In genomic region chr21:29664615-29665014, GRCh38 we compare ENCODE assay signal across 25 cellular contexts.
"Had no signal": no experiment of that assay in that cellular context is flagged by ENCODE, and none has a peak within 500 bp of the region (broad histone marks: within the 10 kb centered on the region; RNA-seq: fewer than 3 reads in every experiment).

No MANE protein-coding gene starts in this region.

- DNase-seq: effector CD8-positive, alpha-beta T cell; endodermal cell; foreskin keratinocyte; heart left ventricle; kidney; mesenchymal stem cell; mucosa of descending colon; naive B cell; pancreas; retina; right lobe of liver; small intestine; stimulated activated CD4-positive, alpha-beta T cell treated with anti-CD3 and anti-CD28 coated beads, Interleukin-15, amount 100 ng/mL, for 24 hours; stimulated activated CD4-positive, alpha-beta T cell treated with anti-CD3 and anti-CD28 coated beads, Interleukin-2, amount 100 ng/mL, for 48 hours; stimulated activated naive B cell treated with anti-CD40 and anti-IgM and Interleukin-4, amounts not matched to agents 10 μg/mL and 1 μg/mL and 100 μg/mL, for 72 hours; upper lobe of left lung had no signal

- H3K27me3 ChIP-seq: esophagus muscularis mucosa, foreskin keratinocyte, gastroesophageal sphincter, heart left ventricle, hepatocyte, neutrophil, pancreas, right lobe of liver, tibial nerve, upper lobe of left lung had no signal

- ATAC-seq: foreskin keratinocyte; gastroesophageal sphincter; heart left ventricle; left lobe of liver; mucosa of descending colon; natural killer cell treated with Interleukin-12 subunit alpha and Interleukin-12 subunit beta and Interleukin-15 and Interleukin-18, amount 100 ng/mL, for 72 hours; pancreas; right lobe of liver; stimulated activated naive B cell treated with anti-CD40 and anti-IgM and Interleukin-4, amounts not matched to agents 10 μg/mL and 1 μg/mL and 100 μg/mL, for 72 hours had no signal

- H3K9me3 ChIP-seq: esophagus muscularis mucosa, gastroesophageal sphincter, heart left ventricle, mucosa of descending colon, neutrophil, pancreas, right lobe of liver, thoracic aorta, tibial nerve, upper lobe of left lung had no signal

- H3K4me3 ChIP-seq: esophagus muscularis mucosa, gastroesophageal sphincter, heart left ventricle, hepatocyte, lung, mucosa of descending colon, pancreas, right lobe of liver, thoracic aorta, tibial nerve, upper lobe of left lung had no signal

- H3K27ac ChIP-seq: esophagus muscularis mucosa, foreskin keratinocyte, gastroesophageal sphincter, heart left ventricle, hepatocyte, neutrophil, pancreas, right lobe of liver, thoracic aorta, tibial nerve, upper lobe of left lung had no signal

- H3K4me1 ChIP-seq: esophagus muscularis mucosa, foreskin keratinocyte, gastroesophageal sphincter, heart left ventricle, pancreas, right lobe of liver, tibial nerve, upper lobe of left lung had no signal
